10 cellular contexts compared by ENCODE assay signal in the genomic region with DNA sequence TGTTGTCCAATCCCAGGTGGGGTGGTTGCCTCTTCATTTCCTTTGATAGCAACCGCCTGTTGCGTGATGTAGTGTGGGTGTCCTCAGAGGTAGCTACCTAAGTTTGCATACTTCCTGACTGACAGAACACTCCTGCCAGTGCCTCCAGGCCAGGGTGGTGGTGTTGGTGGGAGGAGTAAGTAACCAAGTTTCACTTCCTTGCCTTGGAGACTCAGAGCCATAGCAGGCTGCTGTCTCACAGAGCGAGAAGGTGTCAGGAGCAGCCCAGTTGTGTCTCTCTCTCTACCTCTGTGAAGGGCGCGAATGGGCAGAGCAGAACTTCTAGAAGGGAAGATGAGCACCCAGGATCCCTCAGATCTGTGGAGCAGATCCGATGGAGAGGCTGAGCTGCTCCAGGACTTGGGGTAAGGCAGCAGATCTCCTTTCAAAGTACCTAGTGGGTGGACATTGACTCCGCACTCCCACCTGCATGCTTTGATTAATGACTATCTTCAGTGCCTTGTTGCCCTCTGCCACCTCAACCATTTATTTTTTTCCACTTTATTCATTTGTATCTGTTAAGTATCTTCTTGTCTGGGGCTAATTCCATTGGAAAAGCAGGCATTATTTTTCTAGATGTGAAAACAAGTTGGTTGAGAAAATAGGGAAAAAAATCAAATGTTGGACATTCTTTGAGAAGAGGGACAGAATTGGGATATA. TPM values are rescaled to one million over a fixed set of nuclear protein-coding genes. Genes with fewer than 3 reads are reported as not detected.
DNase-seq lines count a peak whose midpoint lies in the region; ATAC-seq, FAIRE-seq and TF ChIP-seq lines count a peak whose summit lies in the region.
"Had no signal": no experiment of that assay in that cellular context is flagged by ENCODE, and none has a peak within 500 bp of the region (broad histone marks: within the 10 kb centered on the region; RNA-seq: fewer than 3 reads in every experiment).

A gene with protein sequence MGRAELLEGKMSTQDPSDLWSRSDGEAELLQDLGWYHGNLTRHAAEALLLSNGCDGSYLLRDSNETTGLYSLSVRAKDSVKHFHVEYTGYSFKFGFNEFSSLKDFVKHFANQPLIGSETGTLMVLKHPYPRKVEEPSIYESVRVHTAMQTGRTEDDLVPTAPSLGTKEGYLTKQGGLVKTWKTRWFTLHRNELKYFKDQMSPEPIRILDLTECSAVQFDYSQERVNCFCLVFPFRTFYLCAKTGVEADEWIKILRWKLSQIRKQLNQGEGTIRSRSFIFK (plus strand): TSS at position 217 of the 699 bp plus-strand sequence. CDS start 87 bp downstream, at position 304.

- H3K36me3 ChIP-seq in PC-9 (ENCODE audit: low read depth), result no peaks in the 10 kb centered on the region

- intact Hi-C loops in PC-9 (cut with micrococcal nuclease; ENCODE audit: unreplicated experiment), result loop anchor here (5.0 kb wide), 2 partner anchors 94 to 159 kb away; a partner anchor contains a TSS

- no peaks in the 10 kb centered on the region for H3K27me3 ChIP-seq in PC-9 (ENCODE audit: insufficient read depth, low read depth)

- H3K4me3 Mint-ChIP-seq in activated T-helper 17 cell treated with anti-CD3 and anti-CD28 coated beads, Interleukin-2, amount 50 U/mL, for 72 hours, result peak within 1 kb of the TSS; percentile 89
- H3K4me3 Mint-ChIP-seq: nephron had no signal

- H3K9me2 ChIP-seq in PC-9 (ENCODE audit: insufficient read depth), result no peaks in the 10 kb centered on the region

- no peaks in the 10 kb centered on the region for H3K9me3 Mint-ChIP-seq in activated T-helper 17 cell treated with anti-CD3 and anti-CD28 coated beads, Interleukin-2, amount 50 U/mL, for 72 hours
- H3K9me3 Mint-ChIP-seq: nephron had no signal

- ATAC-seq in HG02840 (IDR thresholded peaks at IDR 0.05; ENCODE audit: low FRiP score, unreplicated experiment), result peak; percentile 96
- peak; percentile 90 for ATAC-seq in activated T-helper 17 cell treated with anti-CD3 and anti-CD28 coated beads, Interleukin-2, amount 50 U/mL, for 72 hours (replicated peaks)

- no peak for TF ChIP-seq CTCF in PC-9 (conservative IDR thresholded peaks at IDR 0.05)

- H4K20me1 ChIP-seq in PC-9 (ENCODE audit: insufficient read depth), result no peaks in the 10 kb centered on the region

- no peaks in the 10 kb centered on the region for H3K9me3 ChIP-seq in PC-9 (ENCODE audit: insufficient read depth, low read depth)

- H3K27me3 Mint-ChIP-seq in activated T-helper 17 cell treated with anti-CD3 and anti-CD28 coated beads, Interleukin-2, amount 50 U/mL, for 72 hours, result no peaks in the 10 kb centered on the region

- DNase-seq in GM18507 (ENCODE audit: extremely low spot score, insufficient read length, low read depth), result peak; percentile 69
- DNase-seq in PC-9, result peak; percentile 77 to 99
- DNase-seq in left kidney (ENCODE audit: low read depth, low spot score), result peak; percentile 81
- peak; percentile 30 for DNase-seq in stimulated activated CD8-positive, alpha-beta memory T cell treated with anti-CD3 and anti-CD28 coated beads, Interleukin-7, amount 100 ng/mL, for 24 hours (ENCODE audit: low read depth)
- no peak for DNase-seq in NCI-H2171 (lab: John Stamatoyannopoulos, UW)
- no peak for DNase-seq in NCI-H2227 treated with DMSO at 0.1 percent for 48 hours (lab: John Stamatoyannopoulos, UW)

- peaks cover 39% of the 10 kb centered on the region for H3K4me1 ChIP-seq in PC-9 (replicated peaks; ENCODE audit: insufficient read depth)

- H3K4me3 ChIP-seq in PC-9, result peak within 1 kb of the TSS; percentile 65

- H3K4me2 ChIP-seq in PC-9, result peak within 1 kb of the TSS; percentile 84
- H3K4me2 ChIP-seq: KMS-11 had no signal

- FAIRE-seq in GM18507 (lab: Jason Lieb, UNC), result peak; percentile 100

- TSS peak; percentile 68 for BruUV-seq in PC-9 (replicated peaks; lab: Mats Ljungman, UMichigan)

- peaks cover 31% of the 10 kb centered on the region for H3K36me3 Mint-ChIP-seq in activated T-helper 17 cell treated with anti-CD3 and anti-CD28 coated beads, Interleukin-2, amount 50 U/mL, for 72 hours (ENCODE audit: low read depth)

- peaks cover 24% of the 10 kb centered on the region for H3K79me2 ChIP-seq in PC-9 (ENCODE audit: low read depth)

- POLR2A ChIA-PET in PC-9 (lab: Charles Lee; ENCODE audit: unreplicated experiment), result interaction anchor here (0.5 to 1.0 kb wide), 7 partner anchors 8 to 879 kb away, joined by 3 to 9 read pairs (median 6); a partner anchor contains a TSS

- CTCF ChIA-PET in PC-9 (lab: Charles Lee), result no interaction called here

- peak within 1 kb of the TSS; percentile 93 for H3K27ac Mint-ChIP-seq in activated T-helper 17 cell treated with anti-CD3 and anti-CD28 coated beads, Interleukin-2, amount 50 U/mL, for 72 hours
- H3K27ac Mint-ChIP-seq: nephron had no signal

- peaks cover 40% of the 10 kb centered on the region for H3K4me1 Mint-ChIP-seq in activated T-helper 17 cell treated with anti-CD3 and anti-CD28 coated beads, Interleukin-2, amount 50 U/mL, for 72 hours
- H3K4me1 Mint-ChIP-seq: nephron had no signal

- H3F3A ChIP-seq in PC-9 (ENCODE audit: insufficient read depth, low read depth), result peaks cover 36% of the 10 kb centered on the region

- H3K27ac ChIP-seq in PC-9, result peak within 1 kb of the TSS; percentile 100
- H3K27ac ChIP-seq: KMS-11 had no signal

- no peak within 1 kb of the TSS for H2AFZ ChIP-seq in PC-9

RNA-seq across cellular contexts. Expression of the gene that starts here (rescaled TPM):
- total RNA-seq in PC-9 (2021), result 7.9 and 9.6 TPM in 2 replicates
- 10 to 100 TPM; 52.9 to 58.4 TPM for total RNA-seq in activated T-helper 17 cell treated with anti-CD3 and anti-CD28 coated beads, Interleukin-2, amount 50 U/mL, for 72 hours

Comparison
In these comparisons a context has a peak if more than half of its experiments do, and no peak if none do; other contexts are left out.
1. DNase-seq: peak in GM18507 (single experiment), PC-9 (2 of 2), left kidney (single experiment) and stimulated activated CD8-positive, alpha-beta memory T cell treated with anti-CD3 and anti-CD28 coated beads, Interleukin-7, amount 100 ng/mL, for 24 hours (single experiment); none in NCI-H2171 (single experiment) and NCI-H2227 treated with DMSO at 0.1 percent for 48 hours (single experiment).